ENCODE assay signal across 17 cellular contexts in the genomic region with DNA sequence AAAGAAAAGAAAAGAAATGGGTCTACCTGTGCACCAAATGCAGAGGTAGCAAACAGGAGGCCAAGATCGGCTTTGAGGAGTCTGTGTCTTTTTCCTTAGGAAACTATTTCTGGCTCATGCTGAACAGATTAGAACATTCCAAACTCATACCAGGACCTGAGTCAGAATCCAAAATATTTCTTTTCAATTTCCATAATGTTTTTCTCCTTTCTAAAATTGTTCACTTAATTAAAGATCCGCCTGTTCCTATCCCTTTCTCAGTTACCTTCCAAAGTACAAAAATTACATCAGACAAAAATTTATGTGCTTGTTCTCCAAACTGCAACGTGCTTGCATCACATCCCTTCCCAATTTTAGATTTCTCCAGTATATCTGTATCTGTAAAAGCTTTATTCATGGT.
A peak's percentile ranks its signal among the peaks of the same experiment; 100 is the strongest.
DNase-seq lines count a peak whose midpoint lies in the region; FAIRE-seq and TF ChIP-seq lines count a peak whose summit lies in the region.
"Had no signal": no experiment of that assay in that cellular context is flagged by ENCODE, and none has a peak within 500 bp of the region (broad histone marks: within the 10 kb centered on the region; RNA-seq: fewer than 3 reads in every experiment).

No MANE protein-coding gene starts in this region.

- H3K27ac ChIP-seq in astrocyte (ENCODE audit: low read depth, low read length) = no peak overlapping the region
- H3K27ac ChIP-seq in testis = no peak overlapping the region
- H3K27ac ChIP-seq in dorsolateral prefrontal cortex = peak overlapping the region in 23 of 59 donors; percentile 0 to 75 (median 45)
- H3K27ac ChIP-seq: BLaER1 had no signal

- H3K4me3 Mint-ChIP-seq in astrocyte (ENCODE audit: unreplicated experiment) = no peak overlapping the region

- no peaks in the 10 kb centered on the region for H3K4me1 Mint-ChIP-seq in astrocyte (ENCODE audit: low read depth, unreplicated experiment)

- peak; percentile 74 for DNase-seq in GM03348 (ENCODE audit: low spot score)
- DNase-seq in astrocyte (ENCODE audit: low read depth) = peak; percentile 15
- DNase-seq in inferior parietal cortex (ENCODE audit: extremely low spot score) = peak; percentile 12
- no peak for DNase-seq in testis
- DNase-seq in dorsolateral prefrontal cortex = no peak
- DNase-seq in activated T-cell treated with anti-CD3 and anti-CD28 coated beads, Interleukin-2, amount 50 U/mL, for 1 hour = no peak
- no peak for DNase-seq in RCC 7860 (ENCODE audit: low spot score)
- DNase-seq: ACHN, Karpas-422, MG63, NCI-H1092 treated with DMSO at 0.1 percent for 48 hours, NCI-H2081 treated with DMSO at 0.1 percent for 48 hours, NCI-H510A treated with DMSO at 0.1 percent for 48 hours, NCI-H82, PC-3 had no signal

- no peak for TF ChIP-seq CTCF in astrocyte (IDR thresholded peaks at IDR 0.05; ENCODE audit: insufficient read depth, low read depth, low read length)
- no peak for TF ChIP-seq CTCF in testis (IDR thresholded peaks at IDR 0.05)
- no peak for TF ChIP-seq CTCF in dorsolateral prefrontal cortex (IDR thresholded peaks at IDR 0.05 in 54 of 56, conservative IDR thresholded peaks at IDR 0.05 in 2 of 56; ENCODE audit: low read depth in 1 of 56, partially characterized antibody in 56 of 56)

- H3K36me3 ChIP-seq in astrocyte (ENCODE audit: insufficient read depth, low read length) = no peaks in the 10 kb centered on the region
- no peaks in the 10 kb centered on the region for H3K36me3 ChIP-seq in testis (ENCODE audit: low read depth, missing control alignments)
- H3K36me3 ChIP-seq: BLaER1, MG63 had no signal

- no peak for TF ChIP-seq POLR2A in testis (IDR thresholded peaks at IDR 0.05)

- peaks cover 4% of the 10 kb centered on the region for H3K27me3 Mint-ChIP-seq in astrocyte (ENCODE audit: low read depth, unreplicated experiment)

- peaks cover 3% of the 10 kb centered on the region for H3K9me3 Mint-ChIP-seq in astrocyte (ENCODE audit: unreplicated experiment)

- H3K36me3 Mint-ChIP-seq in astrocyte (ENCODE audit: low read depth, unreplicated experiment) = no peaks in the 10 kb centered on the region

- H3K4me1 ChIP-seq in astrocyte (ENCODE audit: insufficient read depth, low read length) = peaks cover 11% of the 10 kb centered on the region
- H3K4me1 ChIP-seq in testis = no peaks in the 10 kb centered on the region
- H3K4me1 ChIP-seq: BLaER1 had no signal

- intact Hi-C loops in testis (cut with DNase I; ENCODE audit: low total_unique reads) (no loop called here), dorsolateral prefrontal cortex (cut with DNase I) (no loop called here)

- H3K9ac ChIP-seq in astrocyte (ENCODE audit: low read length) = no peak overlapping the region
- H3K9ac ChIP-seq: BLaER1 had no signal

- FAIRE-seq in astrocyte (lab: Jason Lieb, UNC) (no peak), RCC 7860 (lab: Jason Lieb, UNC) (no peak)
- FAIRE-seq: H54 had no signal

- no peaks in the 10 kb centered on the region for H3K79me2 ChIP-seq in astrocyte (ENCODE audit: insufficient read depth, low read length)

- 48 to 53% methylated on average over 3 of the region's 3 CpGs for WGBS in testis, 2 donors

- H3K27me3 ChIP-seq in astrocyte (ENCODE audit: insufficient read depth, low read length) (no peaks in the 10 kb centered on the region), testis (no peaks in the 10 kb centered on the region), dorsolateral prefrontal cortex (no peaks in the 10 kb centered on the region)
- H3K27me3 ChIP-seq: BLaER1, MG63 had no signal

- H3K27ac Mint-ChIP-seq in astrocyte (ENCODE audit: unreplicated experiment) = no peak overlapping the region

- no peaks in the 10 kb centered on the region for H4K20me1 ChIP-seq in astrocyte (ENCODE audit: insufficient read depth, low read length)
- H4K20me1 ChIP-seq: BLaER1 had no signal

- no peak overlapping the region for H3K4me3 ChIP-seq in astrocyte (ENCODE audit: insufficient read depth, low read depth, low read length)
- H3K4me3 ChIP-seq in testis = no peak overlapping the region
- H3K4me3 ChIP-seq in dorsolateral prefrontal cortex = no peak overlapping the region
- H3K4me3 ChIP-seq: BLaER1, MG63 had no signal

- H3K9me3 ChIP-seq in astrocyte (ENCODE audit: insufficient read depth, low read depth, low read length) (no peaks in the 10 kb centered on the region), testis (no peaks in the 10 kb centered on the region)
- H3K9me3 ChIP-seq: BLaER1, MG63 had no signal

- no peak overlapping the region for H2AFZ ChIP-seq in astrocyte (ENCODE audit: low read depth, low read length)

- H3K4me2 ChIP-seq in astrocyte (ENCODE audit: low read length) = peak overlapping the region; percentile 37
- H3K4me2 ChIP-seq: BLaER1 had no signal

Comparison
In these comparisons a context has a peak if more than half of its experiments do, and no peak if none do; other contexts are left out.
1. DNase-seq: peak in GM03348 (single experiment), astrocyte (single experiment) and inferior parietal cortex (single experiment); none in testis (single experiment), dorsolateral prefrontal cortex (0 of 10), activated T-cell treated with anti-CD3 and anti-CD28 coated beads, Interleukin-2, amount 50 U/mL, for 1 hour (single experiment) and RCC 7860 (single experiment).